ENCODE assay signal across 8 cellular contexts in the genomic region with DNA sequence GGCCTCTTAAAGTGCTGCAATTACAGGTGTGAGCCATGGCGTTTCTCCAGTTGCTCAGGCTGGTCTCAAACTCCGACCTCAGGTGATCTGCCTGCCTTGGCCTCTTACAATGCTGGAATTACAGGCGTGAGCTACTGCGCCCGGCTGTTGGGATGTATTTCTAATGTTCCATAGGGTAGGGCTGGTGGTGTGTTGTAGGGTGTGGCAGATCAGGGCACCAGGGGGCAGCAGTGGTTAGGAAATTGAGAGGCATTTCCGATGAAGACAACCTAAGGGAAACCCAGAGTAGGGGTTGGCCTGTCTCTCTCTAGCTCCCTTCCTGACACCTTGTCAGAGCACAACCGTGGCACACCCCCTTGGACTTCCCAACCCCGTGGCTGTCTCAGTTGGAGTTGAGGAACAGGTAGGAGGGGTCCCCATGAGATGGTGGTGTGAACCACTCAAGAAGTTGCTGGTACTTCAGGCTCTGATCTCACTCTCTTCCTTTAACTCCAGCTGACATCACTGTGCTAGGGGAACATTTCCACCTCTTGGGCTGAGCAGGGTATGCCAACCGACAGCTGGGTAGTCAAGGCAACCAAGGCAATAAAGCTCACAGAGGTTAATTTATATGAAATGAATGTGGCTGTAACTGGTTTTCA. TPM values are rescaled to one million over a fixed set of nuclear protein-coding genes. Genes with fewer than 3 reads are reported as not detected.
DNase-seq lines count a peak whose midpoint lies in the region; ATAC-seq and TF ChIP-seq lines count a peak whose summit lies in the region.

No MANE protein-coding gene starts in this region.

- dilution Hi-C loops in mammary epithelial cell (cut with HindIII; ENCODE audit: low sequenced_read_pairs) = no loop called here

- CTCF ChIA-PET in WTC11 (lab: Charles Lee) (interaction anchor here (0.6 to 4.0 kb wide), 58 partner anchors 9 to 1009 kb away, joined by 3 to 137 read pairs (median 4); a partner anchor contains a TSS), mammary epithelial cell (lab: Charles Lee; ENCODE audit: low non-redundant PET) (interaction anchor here (0.6 kb wide), 2 partner anchors 102 to 377 kb away, joined by 3 to 5 read pairs; no protein-coding TSS in a partner anchor)

- no peaks in the 10 kb centered on the region for H3K79me2 ChIP-seq in mammary epithelial cell (ENCODE audit: insufficient read depth, low read length)

- peak overlapping the region; percentile 40 for H2AFZ ChIP-seq in mammary epithelial cell (ENCODE audit: low read depth, low read length)

- ATAC-seq in GM21723 (IDR thresholded peaks at IDR 0.05; ENCODE audit: unreplicated experiment) (peak; percentile 57), WTC11 (peak; percentile 98)

- no peak overlapping the region for H3K9ac ChIP-seq in mammary epithelial cell (ENCODE audit: insufficient read depth, low read length)

- 6% methylated on average over 9 of the region's 9 CpGs for WGBS in mammary epithelial cell (ENCODE audit: low coverage, missing lambda C conversion rate)

- no peaks in the 10 kb centered on the region for H3K27me3 Mint-ChIP-seq in WTC11 (ENCODE audit: low read depth)

- TF ChIP-seq CTCF in AG10803 (conservative IDR thresholded peaks at IDR 0.05; ENCODE audit: low read length) = peak; percentile 84
- TF ChIP-seq CTCF in WTC11 (IDR thresholded peaks at IDR 0.05) = peak; percentile 67
- TF ChIP-seq CTCF in mammary epithelial cell (conservative IDR thresholded peaks at IDR 0.05 in 1 of 2, IDR thresholded peaks at IDR 0.05 in 1 of 2; ENCODE audit: extremely low read depth in 1 of 2, insufficient read depth in 1 of 2, low read depth in 1 of 2, low read length in 2 of 2) = peak; percentile 78 to 86

- H3K4me2 ChIP-seq in mammary epithelial cell (ENCODE audit: insufficient read depth, low read depth, low read length) = no peak overlapping the region

- H3K27ac Mint-ChIP-seq in WTC11 = no peak overlapping the region

- peaks cover 2% of the 10 kb centered on the region for H4K20me1 ChIP-seq in mammary epithelial cell (ENCODE audit: insufficient read depth, low read length)

- H3K9me3 Mint-ChIP-seq in WTC11 = no peaks in the 10 kb centered on the region

- H3K36me3 ChIP-seq in mammary epithelial cell (ENCODE audit: insufficient read depth, low read length) = no peaks in the 10 kb centered on the region

- BruUV-seq in mammary epithelial cell (replicated peaks; lab: Mats Ljungman, UMichigan) = no TSS peak

- in situ Hi-C loops in mammary epithelial cell (cut with MboI; ENCODE audit: low sequenced_read_pairs in 2 of 2) = loop anchor here (5.0 kb wide), 1 partner anchor 105 kb away; no protein-coding TSS in a partner anchor

- no peaks in the 10 kb centered on the region for H3K9me3 ChIP-seq in mammary epithelial cell (replicated peaks; ENCODE audit: insufficient read depth, low read length)

- H3K4me1 ChIP-seq in mammary epithelial cell (ENCODE audit: insufficient read depth, low read length) = no peaks in the 10 kb centered on the region

- H3K27me3 ChIP-seq in mammary epithelial cell (ENCODE audit: insufficient read depth, low read length) = no peaks in the 10 kb centered on the region

- DNase-seq in AG10803 (ENCODE audit: low read depth) = peak; percentile 55
- DNase-seq in NCI-H2171 treated with DMSO at 0.1 percent for 48 hours (lab: John Stamatoyannopoulos, UW) = peak; percentile 82
- DNase-seq in WTC11 (ENCODE audit: low spot score) = peak; percentile 94
- DNase-seq in mammary epithelial cell = peak; percentile 72
- DNase-seq in kidney tubule cell (ENCODE audit: low spot score) = peak; percentile 76
- DNase-seq in stimulated activated CD4-positive, alpha-beta T cell treated with anti-CD3 and anti-CD28 coated beads, Interleukin-4, amount 100 ng/mL, for 4 hours = peak; percentile 68 to 82
- DNase-seq in occipital lobe (lab: John Stamatoyannopoulos, UW) = no peak

- intact Hi-C loops in mammary epithelial cell (cut with micrococcal nuclease) = loop anchor here (1.0 to 5.0 kb wide), 7 partner anchors 45 to 496 kb away; a partner anchor contains a TSS

- H3K4me3 Mint-ChIP-seq in WTC11 = no peak overlapping the region

- POLR2A ChIA-PET in WTC11 (lab: Charles Lee) = no interaction called here

- no peak overlapping the region for H3K27ac ChIP-seq in mammary epithelial cell (ENCODE audit: insufficient read depth, low read depth, low read length)

- H3K36me3 Mint-ChIP-seq in WTC11 = no peaks in the 10 kb centered on the region

- no peak overlapping the region for H3K4me3 ChIP-seq in AG10803 (ENCODE audit: low read length)
- H3K4me3 ChIP-seq in mammary epithelial cell (replicated peaks in 1 of 3; ENCODE audit: insufficient read depth in 1 of 3, low read depth in 2 of 3, low read length in 3 of 3) = no peak overlapping the region

- no peaks in the 10 kb centered on the region; the same call in 1 of the 2 replicates for H3K4me1 Mint-ChIP-seq in WTC11

TF ChIP-seq in WTC11, 78 proteins besides CTCF, POLR2A, EP300 and RAD21:
- TF ChIP-seq, protein P1, sequence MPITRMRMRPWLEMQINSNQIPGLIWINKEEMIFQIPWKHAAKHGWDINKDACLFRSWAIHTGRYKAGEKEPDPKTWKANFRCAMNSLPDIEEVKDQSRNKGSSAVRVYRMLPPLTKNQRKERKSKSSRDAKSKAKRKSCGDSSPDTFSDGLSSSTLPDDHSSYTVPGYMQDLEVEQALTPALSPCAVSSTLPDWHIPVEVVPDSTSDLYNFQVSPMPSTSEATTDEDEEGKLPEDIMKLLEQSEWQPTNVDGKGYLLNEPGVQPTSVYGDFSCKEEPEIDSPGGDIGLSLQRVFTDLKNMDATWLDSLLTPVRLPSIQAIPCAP (CRISPR knock-in tag; IDR thresholded peaks at IDR 0.05) = no peak
- peak; percentile 77 for TF ChIP-seq ZNF121 (CRISPR knock-in tag; IDR thresholded peaks at IDR 0.05)

RNA-seq across cellular contexts. Expression of a gene that starts 32.9 kb away (rescaled TPM):
- total RNA-seq in WTC11 (2021) = 190 to 205 TPM (median 203 TPM) in 3 replicates
- total RNA-seq in mammary epithelial cell = 100 to 1,000 TPM; 153 to 166 TPM
- polyA plus RNA-seq in mammary epithelial cell = 195 TPM
- 216 TPM for polyA minus RNA-seq in mammary epithelial cell
- 218 TPM for total RNA-seq in occipital lobe
